In the genomic region with DNA sequence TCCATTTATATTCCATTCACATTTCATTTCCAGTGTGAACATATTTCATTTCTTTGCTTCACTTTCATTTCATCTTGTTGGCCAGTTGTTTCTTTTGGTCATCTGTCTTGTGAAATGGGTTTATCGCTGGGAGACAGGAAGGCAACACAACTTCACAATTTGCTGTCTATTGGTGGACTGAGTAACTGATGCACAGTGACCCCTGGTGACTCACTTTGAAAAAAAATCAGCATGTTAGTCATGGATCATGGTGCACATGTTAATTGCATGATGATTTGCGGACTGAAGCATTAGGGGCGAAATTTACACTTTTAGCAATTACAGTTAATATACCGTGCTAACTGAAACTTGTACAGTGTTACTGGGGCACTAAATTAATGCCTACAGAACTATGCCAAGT, we compare ENCODE assay signal across 2 cellular contexts.
TF ChIP-seq lines count a peak whose summit lies in the region.

No MANE protein-coding gene starts in this region.

TF ChIP-seq in SK-N-SH, 30 proteins besides CTCF, POLR2A, EP300 and RAD21 (continued from another document):
- no peak for TF ChIP-seq JUND (IDR thresholded peaks at IDR 0.05)
- TF ChIP-seq RFX5 (IDR thresholded peaks at IDR 0.05; ENCODE audit: low read length), result no peak
- TF ChIP-seq, protein P1, sequence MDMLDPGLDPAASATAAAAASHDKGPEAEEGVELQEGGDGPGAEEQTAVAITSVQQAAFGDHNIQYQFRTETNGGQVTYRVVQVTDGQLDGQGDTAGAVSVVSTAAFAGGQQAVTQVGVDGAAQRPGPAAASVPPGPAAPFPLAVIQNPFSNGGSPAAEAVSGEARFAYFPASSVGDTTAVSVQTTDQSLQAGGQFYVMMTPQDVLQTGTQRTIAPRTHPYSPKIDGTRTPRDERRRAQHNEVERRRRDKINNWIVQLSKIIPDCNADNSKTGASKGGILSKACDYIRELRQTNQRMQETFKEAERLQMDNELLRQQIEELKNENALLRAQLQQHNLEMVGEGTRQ (IDR thresholded peaks at IDR 0.05; ENCODE audit: borderline replicate concordance, low read depth, low read length), result no peak
- TF ChIP-seq RXRA (IDR thresholded peaks at IDR 0.05; ENCODE audit: borderline replicate concordance, low read depth), result no peak
- TF ChIP-seq SIN3A (IDR thresholded peaks at IDR 0.05; ENCODE audit: borderline replicate concordance, low read depth, low read length), result no peak
- TF ChIP-seq NFIC (IDR thresholded peaks at IDR 0.05; ENCODE audit: borderline replicate concordance), result no peak
- TF ChIP-seq, protein P2, sequence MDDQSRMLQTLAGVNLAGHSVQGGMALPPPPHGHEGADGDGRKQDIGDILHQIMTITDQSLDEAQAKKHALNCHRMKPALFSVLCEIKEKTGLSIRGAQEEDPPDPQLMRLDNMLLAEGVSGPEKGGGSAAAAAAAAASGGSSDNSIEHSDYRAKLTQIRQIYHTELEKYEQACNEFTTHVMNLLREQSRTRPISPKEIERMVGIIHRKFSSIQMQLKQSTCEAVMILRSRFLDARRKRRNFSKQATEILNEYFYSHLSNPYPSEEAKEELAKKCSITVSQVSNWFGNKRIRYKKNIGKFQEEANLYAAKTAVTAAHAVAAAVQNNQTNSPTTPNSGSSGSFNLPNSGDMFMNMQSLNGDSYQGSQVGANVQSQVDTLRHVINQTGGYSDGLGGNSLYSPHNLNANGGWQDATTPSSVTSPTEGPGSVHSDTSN (IDR thresholded peaks at IDR 0.05), result no peak
- TF ChIP-seq, protein P3, sequence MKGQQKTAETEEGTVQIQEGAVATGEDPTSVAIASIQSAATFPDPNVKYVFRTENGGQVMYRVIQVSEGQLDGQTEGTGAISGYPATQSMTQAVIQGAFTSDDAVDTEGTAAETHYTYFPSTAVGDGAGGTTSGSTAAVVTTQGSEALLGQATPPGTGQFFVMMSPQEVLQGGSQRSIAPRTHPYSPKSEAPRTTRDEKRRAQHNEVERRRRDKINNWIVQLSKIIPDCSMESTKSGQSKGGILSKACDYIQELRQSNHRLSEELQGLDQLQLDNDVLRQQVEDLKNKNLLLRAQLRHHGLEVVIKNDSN (IDR thresholded peaks at IDR 0.05; ENCODE audit: borderline replicate concordance, low read depth), result no peak
- TF ChIP-seq ELF1 (IDR thresholded peaks at IDR 0.05), result no peak

TF ChIP-seq in SK-N-SH treated with all-trans-retinoic acid at 6 μM for 48 hours, 23 proteins besides CTCF, POLR2A, EP300 and RAD21 (continued from another document):
- TF ChIP-seq, protein P4, sequence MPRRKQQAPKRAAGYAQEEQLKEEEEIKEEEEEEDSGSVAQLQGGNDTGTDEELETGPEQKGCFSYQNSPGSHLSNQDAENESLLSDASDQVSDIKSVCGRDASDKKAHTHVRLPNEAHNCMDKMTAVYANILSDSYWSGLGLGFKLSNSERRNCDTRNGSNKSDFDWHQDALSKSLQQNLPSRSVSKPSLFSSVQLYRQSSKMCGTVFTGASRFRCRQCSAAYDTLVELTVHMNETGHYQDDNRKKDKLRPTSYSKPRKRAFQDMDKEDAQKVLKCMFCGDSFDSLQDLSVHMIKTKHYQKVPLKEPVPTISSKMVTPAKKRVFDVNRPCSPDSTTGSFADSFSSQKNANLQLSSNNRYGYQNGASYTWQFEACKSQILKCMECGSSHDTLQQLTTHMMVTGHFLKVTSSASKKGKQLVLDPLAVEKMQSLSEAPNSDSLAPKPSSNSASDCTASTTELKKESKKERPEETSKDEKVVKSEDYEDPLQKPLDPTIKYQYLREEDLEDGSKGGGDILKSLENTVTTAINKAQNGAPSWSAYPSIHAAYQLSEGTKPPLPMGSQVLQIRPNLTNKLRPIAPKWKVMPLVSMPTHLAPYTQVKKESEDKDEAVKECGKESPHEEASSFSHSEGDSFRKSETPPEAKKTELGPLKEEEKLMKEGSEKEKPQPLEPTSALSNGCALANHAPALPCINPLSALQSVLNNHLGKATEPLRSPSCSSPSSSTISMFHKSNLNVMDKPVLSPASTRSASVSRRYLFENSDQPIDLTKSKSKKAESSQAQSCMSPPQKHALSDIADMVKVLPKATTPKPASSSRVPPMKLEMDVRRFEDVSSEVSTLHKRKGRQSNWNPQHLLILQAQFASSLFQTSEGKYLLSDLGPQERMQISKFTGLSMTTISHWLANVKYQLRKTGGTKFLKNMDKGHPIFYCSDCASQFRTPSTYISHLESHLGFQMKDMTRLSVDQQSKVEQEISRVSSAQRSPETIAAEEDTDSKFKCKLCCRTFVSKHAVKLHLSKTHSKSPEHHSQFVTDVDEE (CRISPR knock-in tag; IDR thresholded peaks at IDR 0.05), result no peak
- TF ChIP-seq, protein P5, sequence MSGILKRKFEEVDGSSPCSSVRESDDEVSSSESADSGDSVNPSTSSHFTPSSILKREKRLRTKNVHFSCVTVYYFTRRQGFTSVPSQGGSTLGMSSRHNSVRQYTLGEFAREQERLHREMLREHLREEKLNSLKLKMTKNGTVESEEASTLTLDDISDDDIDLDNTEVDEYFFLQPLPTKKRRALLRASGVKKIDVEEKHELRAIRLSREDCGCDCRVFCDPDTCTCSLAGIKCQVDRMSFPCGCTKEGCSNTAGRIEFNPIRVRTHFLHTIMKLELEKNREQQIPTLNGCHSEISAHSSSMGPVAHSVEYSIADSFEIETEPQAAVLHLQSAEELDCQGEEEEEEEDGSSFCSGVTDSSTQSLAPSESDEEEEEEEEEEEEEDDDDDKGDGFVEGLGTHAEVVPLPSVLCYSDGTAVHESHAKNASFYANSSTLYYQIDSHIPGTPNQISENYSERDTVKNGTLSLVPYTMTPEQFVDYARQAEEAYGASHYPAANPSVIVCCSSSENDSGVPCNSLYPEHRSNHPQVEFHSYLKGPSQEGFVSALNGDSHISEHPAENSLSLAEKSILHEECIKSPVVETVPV (CRISPR knock-in tag; IDR thresholded peaks at IDR 0.05), result no peak
- TF ChIP-seq ARNTL (CRISPR knock-in tag; IDR thresholded peaks at IDR 0.05; ENCODE audit: borderline replicate concordance, low read depth) (no peak), ZNF8 (CRISPR knock-in tag; IDR thresholded peaks at IDR 0.05) (no peak), RARB (CRISPR knock-in tag; IDR thresholded peaks at IDR 0.05) (no peak)
